Comparison of ENCODE assay signal across 24 cellular contexts in genomic region chr14:80315681-80316080, GRCh38.
A peak's percentile ranks its signal among the peaks of the same experiment; 100 is the strongest.
DNase-seq lines count a peak whose midpoint lies in the region; ATAC-seq and TF ChIP-seq lines count a peak whose summit lies in the region.
"Had no signal": no experiment of that assay in that cellular context is flagged by ENCODE, and none has a peak within 500 bp of the region (broad histone marks: within the 10 kb centered on the region; RNA-seq: fewer than 3 reads in every experiment).

No MANE protein-coding gene starts in this region.

- DNase-seq in SK-N-SH (no peak), astrocyte of the cerebellum (ENCODE audit: low read depth) (peak; percentile 6), iPS-NIHi7 (ENCODE audit: extremely low spot score) (peak; percentile 17), vagina (ENCODE audit: extremely low spot score in 2 of 2) (no peak), chondrocyte (ENCODE audit: low spot score) (no peak)
- DNase-seq: 8988T; activated CD4-positive, alpha-beta memory T cell treated with anti-CD3 and anti-CD28 coated beads, Interleukin-2, amount 10 ng/mL, durations not matched to agents 7 days and 5 days; activated gamma-delta T cell; activated T-cell treated with anti-CD3 and anti-CD28 coated beads for 4 hours; Caco-2; DMS79 treated with DMSO at 0.1 percent for 48 hours; hypothalamus; Karpas-422; NCI-H1694; NCI-H226; NCI-H748 treated with DMSO at 0.1 percent for 48 hours; occipital lobe; T1000; trophoblast cell had no signal

- H3K9me3 ChIP-seq in SK-N-SH, result 0 out of 2 replicates have a peak, but pooled peaks cover 2% of the 10 kb centered on the region
- H3K9me3 ChIP-seq in vagina, result no peaks in the 10 kb centered on the region
- H3K9me3 ChIP-seq: BLaER1, Caco-2 had no signal

- intact Hi-C loops in vagina (cut with DNase I), result no loop called here

- H3K4me1 Mint-ChIP-seq in chondrocyte (ENCODE audit: low read depth), result peaks cover 42% of the 10 kb centered on the region
- H3K4me1 Mint-ChIP-seq: activated CD4-positive, alpha-beta memory T cell treated with anti-CD3 and anti-CD28 coated beads, Interleukin-2, amount 10 ng/mL, durations not matched to agents 7 days and 5 days had no signal

- ATAC-seq in SK-N-SH treated with all-trans-retinoic acid at 6 μM for 48 hours, result no peak
- ATAC-seq in HG03097 (IDR thresholded peaks at IDR 0.05; ENCODE audit: low FRiP score, unreplicated experiment), result no peak
- ATAC-seq in HG02938 (IDR thresholded peaks at IDR 0.05; ENCODE audit: unreplicated experiment), result no peak

- H2AFZ ChIP-seq in SK-N-SH (ENCODE audit: low read depth), result peak overlapping the region; percentile 27; the same call in 1 of the 2 replicates

- no peak for TF ChIP-seq EP300 in SK-N-SH (IDR thresholded peaks at IDR 0.05; ENCODE audit: borderline replicate concordance in 1 of 2, low read depth in 1 of 2, low read length in 1 of 2)

- H3K4me3 ChIP-seq in SK-N-SH (ENCODE audit: low read depth in 2 of 2, low read length in 1 of 2) (no peak overlapping the region), astrocyte of the cerebellum (ENCODE audit: low read depth, low read length) (no peak overlapping the region), vagina (no peak overlapping the region)
- H3K4me3 ChIP-seq: BLaER1 had no signal

- H3K27ac ChIP-seq in SK-N-SH (ENCODE audit: low read depth in 2 of 2, low read length in 1 of 2), result no peak overlapping the region; a peak in 1 of 4 replicates
- H3K27ac ChIP-seq in vagina, result peak overlapping the region; percentile 29
- H3K27ac ChIP-seq: BLaER1, epithelial cell of prostate had no signal

- peaks cover 2% of the 10 kb centered on the region for H3K36me3 Mint-ChIP-seq in chondrocyte (ENCODE audit: low read depth)

- TF ChIP-seq CTCF in SK-N-SH (IDR thresholded peaks at IDR 0.05) (no peak), astrocyte of the cerebellum (IDR thresholded peaks at IDR 0.05; ENCODE audit: low read depth, low read length, missing control alignments) (no peak), vagina (IDR thresholded peaks at IDR 0.05) (no peak), chondrocyte (IDR thresholded peaks at IDR 0.05) (no peak)

- H3K4me3 Mint-ChIP-seq in chondrocyte (ENCODE audit: unreplicated experiment), result no peak overlapping the region
- H3K4me3 Mint-ChIP-seq: activated CD4-positive, alpha-beta memory T cell treated with anti-CD3 and anti-CD28 coated beads, Interleukin-2, amount 10 ng/mL, durations not matched to agents 7 days and 5 days had no signal

- H3K27me3 Mint-ChIP-seq in chondrocyte (ENCODE audit: low read depth), result no peaks in the 10 kb centered on the region
- H3K27me3 Mint-ChIP-seq: activated CD4-positive, alpha-beta memory T cell treated with anti-CD3 and anti-CD28 coated beads, Interleukin-2, amount 10 ng/mL, durations not matched to agents 7 days and 5 days had no signal

- no peaks in the 10 kb centered on the region for H3K4me1 ChIP-seq in SK-N-SH (ENCODE audit: control insufficient read depth in 1 of 2, insufficient read depth in 2 of 2, low read depth in 1 of 2, low read length in 1 of 2)
- peaks cover 9% of the 10 kb centered on the region for H3K4me1 ChIP-seq in vagina
- H3K4me1 ChIP-seq: Caco-2 had no signal

- no peak overlapping the region for H3K9ac ChIP-seq in SK-N-SH
- H3K9ac ChIP-seq: BLaER1 had no signal

- TF ChIP-seq RAD21 in SK-N-SH (IDR thresholded peaks at IDR 0.05; ENCODE audit: low read length), result no peak

- H3K79me2 ChIP-seq in SK-N-SH (ENCODE audit: insufficient read depth), result no peaks in the 10 kb centered on the region

- H3K27me3 ChIP-seq in SK-N-SH (ENCODE audit: insufficient read depth) (no peaks in the 10 kb centered on the region), vagina (no peaks in the 10 kb centered on the region)
- H3K27me3 ChIP-seq: BLaER1 had no signal

- no peak for TF ChIP-seq POLR2A in vagina (IDR thresholded peaks at IDR 0.05)

- H3K9me2 ChIP-seq in SK-N-SH, result no peaks in the 10 kb centered on the region

- H3K27ac Mint-ChIP-seq in chondrocyte (ENCODE audit: unreplicated experiment), result no peak overlapping the region
- H3K27ac Mint-ChIP-seq: activated CD4-positive, alpha-beta memory T cell treated with anti-CD3 and anti-CD28 coated beads, Interleukin-2, amount 10 ng/mL, durations not matched to agents 7 days and 5 days had no signal

- 42% methylated on average over 1 of the region's 1 CpG for WGBS in SK-N-SH (ENCODE audit: low lambda C conversion rate)

- H3K36me3 ChIP-seq in SK-N-SH (replicated peaks in 1 of 2; ENCODE audit: control insufficient read depth in 1 of 2, insufficient read depth in 2 of 2, low read length in 1 of 2) (no peaks in the 10 kb centered on the region), vagina (no peaks in the 10 kb centered on the region)
- H3K36me3 ChIP-seq: BLaER1 had no signal

- CTCF ChIA-PET in SK-N-SH (lab: Yijun Ruan, JAX), result no interaction called here

- no peak overlapping the region for H3K4me2 ChIP-seq in SK-N-SH
- H3K4me2 ChIP-seq: BLaER1 had no signal

- in situ Hi-C loops in astrocyte of the cerebellum (cut with HindIII; ENCODE audit: low sequenced_read_pairs), result no loop called here

- POLR2A ChIA-PET in SK-N-SH (lab: Yijun Ruan, JAX), result no interaction called here

- H3K9me3 Mint-ChIP-seq in chondrocyte (ENCODE audit: low read depth), result peaks cover 12% of the 10 kb centered on the region

- H3F3A ChIP-seq in SK-N-SH (replicated peaks; ENCODE audit: insufficient read depth), result no peaks in the 10 kb centered on the region

- H4K20me1 ChIP-seq in SK-N-SH (ENCODE audit: insufficient read depth), result no peaks in the 10 kb centered on the region
- H4K20me1 ChIP-seq: BLaER1 had no signal

TF ChIP-seq in SK-N-SH, 30 proteins besides CTCF, POLR2A, EP300 and RAD21 (continues in another document):
- TF ChIP-seq TAF1 (IDR thresholded peaks at IDR 0.05; ENCODE audit: borderline replicate concordance, low read depth, low read length) (no peak), IRF3 (IDR thresholded peaks at IDR 0.05; ENCODE audit: low read depth, low read length) (no peak), JUND (IDR thresholded peaks at IDR 0.05) (no peak), NFIC (IDR thresholded peaks at IDR 0.05; ENCODE audit: borderline replicate concordance) (no peak), TEAD4 (IDR thresholded peaks at IDR 0.05; ENCODE audit: borderline replicate concordance, insufficient read depth) (no peak)

TF ChIP-seq in SK-N-SH treated with all-trans-retinoic acid at 6 μM for 48 hours, 23 proteins besides CTCF, POLR2A, EP300 and RAD21 (continues in another document):
- TF ChIP-seq ZC3H10 (CRISPR knock-in tag; IDR thresholded peaks at IDR 0.05), result no peak
- no peak for TF ChIP-seq PPARA (CRISPR knock-in tag; IDR thresholded peaks at IDR 0.05; ENCODE audit: borderline replicate concordance)
- TF ChIP-seq TCF4 (CRISPR knock-in tag; IDR thresholded peaks at IDR 0.05; ENCODE audit: borderline replicate concordance), result no peak
- TF ChIP-seq ZFP30 (CRISPR knock-in tag; IDR thresholded peaks at IDR 0.05), result no peak
- no peak for TF ChIP-seq ISL1 (CRISPR knock-in tag; IDR thresholded peaks at IDR 0.05)
- no peak for TF ChIP-seq OSR1 (CRISPR knock-in tag; IDR thresholded peaks at IDR 0.05)
- no peak for TF ChIP-seq CREB5 (CRISPR knock-in tag; IDR thresholded peaks at IDR 0.05; ENCODE audit: low read depth)
- no peak for TF ChIP-seq POU6F1 (CRISPR knock-in tag; IDR thresholded peaks at IDR 0.05; ENCODE audit: borderline replicate concordance, low read depth)
- TF ChIP-seq PATZ1 (CRISPR knock-in tag; IDR thresholded peaks at IDR 0.05; ENCODE audit: borderline replicate concordance), result no peak
- TF ChIP-seq BACH2 (CRISPR knock-in tag; IDR thresholded peaks at IDR 0.05; ENCODE audit: borderline replicate concordance), result no peak
- TF ChIP-seq CSDC2 (CRISPR knock-in tag; IDR thresholded peaks at IDR 0.05), result no peak
- TF ChIP-seq ZNF565 (CRISPR knock-in tag; conservative IDR thresholded peaks at IDR 0.05; ENCODE audit: low read depth), result no peak
- no peak for TF ChIP-seq GLIS3 (CRISPR knock-in tag; IDR thresholded peaks at IDR 0.05)
- TF ChIP-seq ZNF8 (CRISPR knock-in tag; IDR thresholded peaks at IDR 0.05), result no peak
- TF ChIP-seq ZNF70 (CRISPR knock-in tag; IDR thresholded peaks at IDR 0.05), result no peak

Comparison
In these comparisons a context has a peak if more than half of its experiments do, and no peak if none do; other contexts are left out.
1. DNase-seq: peak in astrocyte of the cerebellum (single experiment) and iPS-NIHi7 (single experiment); none in SK-N-SH (single experiment), vagina (0 of 2) and chondrocyte (single experiment).